Comparison of ENCODE assay signal across 8 cellular contexts in genomic region chr3:49028298-49028672, GRCh38. TPM values are rescaled to one million over a fixed set of nuclear protein-coding genes. Genes with fewer than 3 reads are reported as not detected.
A peak's percentile ranks its signal among the peaks of the same experiment; 100 is the strongest.
DNase-seq lines count a peak whose midpoint lies in the region; ATAC-seq and TF ChIP-seq lines count a peak whose summit lies in the region.

No MANE protein-coding gene starts in this region.

- H3K27ac ChIP-seq in GM23248 (peak overlapping the region; percentile 73; the same call in 1 of the 2 replicates), SU-DHL-6 (ENCODE audit: low read depth, low read length) (peak overlapping the region; percentile 59), gastrocnemius medialis (peak overlapping the region; percentile 94 to 98 (median 96))

- peaks cover 77% of the 10 kb centered on the region for H3F3A ChIP-seq in GM23248 (ENCODE audit: insufficient read depth)
- peaks cover 27% of the 10 kb centered on the region for H3F3A ChIP-seq in SU-DHL-6 (ENCODE audit: insufficient read depth)

- ATAC-seq in gastrocnemius medialis: no peak
- no peak for ATAC-seq in HG03571 (IDR thresholded peaks at IDR 0.05; ENCODE audit: unreplicated experiment)

- in situ Hi-C loops in GM23248 (cut with MboI): no loop called here
- in situ Hi-C loops in gastrocnemius medialis (cut with MboI; ENCODE audit: low sequenced_read_pairs in 4 of 4): no loop called here

- H3K4me2 ChIP-seq in GM23248 (ENCODE audit: unreplicated experiment) (peak overlapping the region; percentile 98), SU-DHL-6 (ENCODE audit: low read depth, low read length, poor library complexity, severe bottlenecking) (peak overlapping the region; percentile 68)

- H2AFZ ChIP-seq in GM23248: no peak overlapping the region
- no peak overlapping the region for H2AFZ ChIP-seq in SU-DHL-6 (ENCODE audit: low read depth, low read length, severe bottlenecking)

- H3K27me3 ChIP-seq in GM23248 (replicated peaks; ENCODE audit: insufficient read depth) (no peaks in the 10 kb centered on the region), SU-DHL-6 (ENCODE audit: low read length) (no peaks in the 10 kb centered on the region), gastrocnemius medialis (no peaks in the 10 kb centered on the region)

- no peaks in the 10 kb centered on the region for H3K9me2 ChIP-seq in GM23248 (ENCODE audit: insufficient read depth)
- no peaks in the 10 kb centered on the region for H3K9me2 ChIP-seq in SU-DHL-6 (replicated peaks; ENCODE audit: insufficient read depth, low read length)

- peak overlapping the region; percentile 95 for H3K9ac ChIP-seq in GM23248
- peak overlapping the region; percentile 83 for H3K9ac ChIP-seq in SU-DHL-6 (ENCODE audit: low read length)

- peak overlapping the region; percentile 95 for H3K4me3 ChIP-seq in GM23248
- peak overlapping the region; percentile 60 for H3K4me3 ChIP-seq in SU-DHL-6 (ENCODE audit: insufficient read depth, low read length, poor library complexity, severe bottlenecking)
- peak overlapping the region; percentile 82 for H3K4me3 ChIP-seq in fibroblast of pulmonary artery (replicated peaks; ENCODE audit: low read depth, low read length)
- H3K4me3 ChIP-seq in gastrocnemius medialis: peak overlapping the region; percentile 70 to 86 (median 86)

- TF ChIP-seq CTCF in SU-DHL-6 (IDR thresholded peaks at IDR 0.05; ENCODE audit: insufficient read depth, low read length, poor library complexity, severe bottlenecking) (no peak), fibroblast of pulmonary artery (IDR thresholded peaks at IDR 0.05; ENCODE audit: low read length, missing control alignments) (no peak), gastrocnemius medialis (IDR thresholded peaks at IDR 0.05 in 4 of 5, conservative IDR thresholded peaks at IDR 0.05 in 1 of 5) (no peak)

- no peak for TF ChIP-seq POLR2A in gastrocnemius medialis (IDR thresholded peaks at IDR 0.05)

- peaks cover 33% of the 10 kb centered on the region for H3K36me3 ChIP-seq in GM23248 (ENCODE audit: low read depth)
- peaks cover 14% of the 10 kb centered on the region for H3K36me3 ChIP-seq in SU-DHL-6 (ENCODE audit: low read length)
- peaks cover 0 to 82% of the 10 kb centered on the region in 2 donors for H3K36me3 ChIP-seq in gastrocnemius medialis

- intact Hi-C loops in gastrocnemius medialis (cut with DNase I; ENCODE audit: low total_unique reads): loop anchor here (2.0 kb wide), 2 partner anchors 37 to 109 kb away; partner anchors contain the start of genes ARIH2 and P4HTM

- H4K20me1 ChIP-seq in GM23248 (ENCODE audit: insufficient read depth): no peaks in the 10 kb centered on the region
- no peaks in the 10 kb centered on the region for H4K20me1 ChIP-seq in SU-DHL-6 (ENCODE audit: low read depth, low read length)

- no peak for DNase-seq in GM23248
- no peak for DNase-seq in fibroblast of pulmonary artery (ENCODE audit: low read depth)
- DNase-seq in gastrocnemius medialis: no peak
- DNase-seq in NCI-H524 treated with DMSO at 0.1 percent for 48 hours (lab: John Stamatoyannopoulos, UW): no peak
- DNase-seq in hypothalamus (lab: John Stamatoyannopoulos, UW): no peak
- DNase-seq in NCI-H146 treated with DMSO at 0.1 percent for 48 hours (lab: John Stamatoyannopoulos, UW; ENCODE audit: unreplicated experiment): no peak

- H3K9me3 ChIP-seq in GM23248 (ENCODE audit: low read depth) (no peaks in the 10 kb centered on the region), SU-DHL-6 (ENCODE audit: insufficient read depth, low read length) (no peaks in the 10 kb centered on the region), gastrocnemius medialis (no peaks in the 10 kb centered on the region)

- H3K4me1 ChIP-seq in GM23248 (ENCODE audit: insufficient read depth) (peaks cover 22% of the 10 kb centered on the region), gastrocnemius medialis (peaks cover 26 to 34% of the 10 kb centered on the region in 2 donors)

- 83 to 87% methylated on average over 4 of the region's 4 CpGs for WGBS in GM23248 (ENCODE audit: low coverage in 1 of 2, low lambda C conversion rate in 2 of 2, missing lambda C conversion rate in 2 of 2), 2 experiments

- peaks cover 59% of the 10 kb centered on the region for H3K79me2 ChIP-seq in GM23248 (ENCODE audit: insufficient read depth)
- peaks cover 19% of the 10 kb centered on the region for H3K79me2 ChIP-seq in SU-DHL-6 (ENCODE audit: insufficient read depth, low read length)

RNA-seq across cellular contexts. Expression of gene IMPDH2, which starts 0.9 kb away (rescaled TPM):
- total RNA-seq in GM23248 (2014; rRNA removed; shearing (Covaris generic)): 192 and 210 TPM in 2 replicates
- 121 and 128 TPM in 2 replicates for polyA plus RNA-seq in GM23248 (2016; fragmentation: Nextera tagmentation; extraction: Ambion mirVana)
- 100 to 1,000 TPM; 178 to 229 (median 205) TPM for total RNA-seq in gastrocnemius medialis

RNA-seq across cellular contexts. Expression of gene NDUFAF3, which starts 6.4 kb away (rescaled TPM):
- total RNA-seq in GM23248 (2014; rRNA removed; shearing (Covaris generic)): 129 and 132 TPM in 2 replicates
- polyA plus RNA-seq in GM23248 (2016; fragmentation: Nextera tagmentation; extraction: Ambion mirVana): 211 and 218 TPM in 2 replicates
- total RNA-seq in gastrocnemius medialis: 100 to 1,000 TPM; 129 to 181 (median 148) TPM

RNA-seq across cellular contexts. Expression of gene DALRD3, which starts 9.9 kb away (rescaled TPM):
- total RNA-seq in GM23248 (2014; rRNA removed; shearing (Covaris generic)): 65.3 and 88.9 TPM in 2 replicates
- polyA plus RNA-seq in GM23248 (2016; fragmentation: Nextera tagmentation; extraction: Ambion mirVana): 40.2 and 43.3 TPM in 2 replicates
- 10 to 100 TPM; 10.6 to 20.1 (median 16.3) TPM for total RNA-seq in gastrocnemius medialis

RNA-seq across cellular contexts. Expression of gene WDR6, which starts 21.1 kb away (rescaled TPM):
- 56.1 and 60.8 TPM in 2 replicates for total RNA-seq in GM23248 (2014; rRNA removed; shearing (Covaris generic))
- polyA plus RNA-seq in GM23248 (2016; fragmentation: Nextera tagmentation; extraction: Ambion mirVana): 50.3 and 51.3 TPM in 2 replicates
- 10 to 100 TPM; 40.4 to 50.9 (median 45.5) TPM for total RNA-seq in gastrocnemius medialis

RNA-seq across cellular contexts. Expression of gene P4HTM, which starts 38.2 kb away (rescaled TPM):
- total RNA-seq in GM23248 (2014; rRNA removed; shearing (Covaris generic)): 38.3 and 53.6 TPM in 2 replicates
- 29.7 and 30.4 TPM in 2 replicates for polyA plus RNA-seq in GM23248 (2016; fragmentation: Nextera tagmentation; extraction: Ambion mirVana)
- total RNA-seq in gastrocnemius medialis: 10 to 100 TPM; 13.6 to 21.7 (median 20.3) TPM
